1 cellular context compared by ENCODE assay signal in genomic region chr5:149381986-149382338, GRCh38.
TF ChIP-seq lines count a peak whose summit lies in the region.

No MANE protein-coding gene starts in this region.

TF ChIP-seq in H1, 55 proteins besides CTCF, POLR2A, EP300 and RAD21 (continued from another document):
- TF ChIP-seq CHD7 (IDR thresholded peaks at IDR 0.05; ENCODE audit: insufficient replicate concordance, low read length) (no peak), FOSL1 (IDR thresholded peaks at IDR 0.05; ENCODE audit: insufficient read depth, low read depth, low read length) (no peak), MAX (IDR thresholded peaks at IDR 0.05) (0 out of 2 replicates have a peak, but pooled peaks have one; percentile 18), KDM1A (IDR thresholded peaks at IDR 0.05; ENCODE audit: borderline replicate concordance, low read length) (no peak), YY1 (IDR thresholded peaks at IDR 0.05; ENCODE audit: low read depth, low read length) (0 out of 2 replicates have a peak, but pooled peaks have one; percentile 38), SIX5 (IDR thresholded peaks at IDR 0.05; ENCODE audit: low read depth, low read length) (no peak), SUZ12 (IDR thresholded peaks at IDR 0.05; ENCODE audit: low read length) (no peak), CHD2 (IDR thresholded peaks at IDR 0.05; ENCODE audit: low read length) (0 out of 2 replicates have a peak, but pooled peaks have one; percentile 38), ATF3 (IDR thresholded peaks at IDR 0.05; ENCODE audit: insufficient read depth, low read depth, low read length) (peak; percentile 8; the same call in 1 of the 2 replicates)
